In the genomic region with DNA sequence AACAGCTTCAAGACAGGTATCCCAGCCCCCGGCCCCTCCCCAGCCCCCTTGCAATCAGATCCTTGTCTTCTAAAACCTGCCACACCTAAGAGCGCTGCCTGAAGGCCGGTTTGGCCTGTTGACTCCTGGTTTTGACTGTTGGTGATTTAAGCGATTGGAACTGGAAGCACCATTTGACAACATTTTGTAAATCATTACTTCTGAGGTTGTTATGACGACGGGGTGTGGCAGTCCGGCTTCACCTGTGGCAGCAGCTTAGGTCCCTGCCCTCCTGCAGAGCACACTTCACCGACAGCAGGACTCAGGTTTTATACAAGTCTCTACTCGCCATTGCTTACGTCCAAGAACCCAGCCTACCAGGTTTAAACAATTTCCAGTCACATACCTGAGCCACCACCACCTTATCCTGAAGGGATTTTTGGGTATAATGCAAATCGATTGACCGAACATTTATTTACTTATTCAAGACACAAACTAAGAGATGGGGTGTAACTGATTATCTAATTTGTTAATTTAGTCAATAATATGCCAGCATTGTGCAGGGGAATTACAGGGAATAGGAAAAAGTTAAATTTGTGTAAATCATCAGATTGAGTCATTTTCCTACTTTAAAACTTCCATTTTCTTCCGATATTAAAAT, we compare ENCODE assay signal across 1 cellular context.
TF ChIP-seq lines count a peak whose summit lies in the region.

No MANE protein-coding gene starts in this region.

TF ChIP-seq in HepG2, 621 proteins besides CTCF, POLR2A, EP300 and RAD21:
- TF ChIP-seq TEAD3 (CRISPR knock-in tag; optimal IDR thresholded peaks at IDR 0.05; ENCODE audit: borderline replicate concordance): peak; percentile 10
- TF ChIP-seq ZBTB38 (CRISPR knock-in tag; IDR thresholded peaks at IDR 0.05): peak; percentile 47; the same call in 1 of the 2 replicates
- TF ChIP-seq FOXM1 (CRISPR knock-in tag; IDR thresholded peaks at IDR 0.05): no peak
- TF ChIP-seq ZFP36L1 (CRISPR knock-in tag; IDR thresholded peaks at IDR 0.05): 0 out of 2 replicates have a peak, but pooled peaks have one; percentile 59
